Comparison of ENCODE assay signal across 9 cellular contexts in the genomic region with DNA sequence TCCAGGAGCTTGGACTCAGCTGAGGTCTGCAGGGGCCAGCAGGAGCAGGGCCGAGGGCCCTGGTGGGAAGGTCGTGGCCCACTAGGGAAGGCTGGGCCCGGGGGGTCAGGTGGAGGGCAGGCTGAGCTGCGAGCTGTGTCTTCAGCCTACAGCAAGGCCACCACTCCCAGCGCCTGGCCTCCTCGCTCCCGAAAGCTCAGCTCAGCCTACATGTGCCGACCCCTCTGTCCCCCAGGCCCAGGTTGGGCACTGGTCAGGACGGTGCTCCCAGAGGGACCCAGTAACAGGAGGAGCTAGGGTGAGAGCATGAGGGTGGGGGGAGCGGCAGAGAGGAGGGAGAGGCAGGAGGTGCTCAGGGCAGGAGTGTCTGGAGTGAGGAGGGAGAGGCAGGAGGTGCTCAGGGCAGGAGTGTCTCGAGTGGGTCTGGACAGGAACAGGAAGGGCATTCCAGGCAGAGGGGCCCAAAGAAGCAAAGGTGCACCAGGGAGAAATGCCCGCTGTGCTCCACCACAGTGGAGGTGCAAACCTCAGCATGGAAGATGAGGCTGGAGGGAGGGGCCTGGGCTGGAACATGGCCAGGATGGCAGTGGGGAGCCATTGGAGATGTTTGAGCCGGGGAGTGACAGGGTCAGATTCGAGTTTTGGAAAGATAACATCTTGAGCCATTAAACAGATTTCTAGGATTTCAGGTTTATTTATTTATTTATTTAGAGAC. TPM values are rescaled to one million over a fixed set of nuclear protein-coding genes. Genes with fewer than 3 reads are reported as not detected.
DNase-seq lines count a peak whose midpoint lies in the region; ATAC-seq, FAIRE-seq and TF ChIP-seq lines count a peak whose summit lies in the region.
"Had no signal": no experiment of that assay in that cellular context is flagged by ENCODE, and none has a peak within 500 bp of the region (broad histone marks: within the 10 kb centered on the region; RNA-seq: fewer than 3 reads in every experiment).

No MANE protein-coding gene starts in this region.

- no peak for ATAC-seq in HG03520 (IDR thresholded peaks at IDR 0.05; ENCODE audit: unreplicated experiment)

- H3K27me3 ChIP-seq in BLaER1 (no peaks in the 10 kb centered on the region), NT2/D1 (ENCODE audit: insufficient read depth, insufficient read length) (peaks cover 7% of the 10 kb centered on the region), endocrine pancreas (ENCODE audit: control insufficient read depth, insufficient read depth, low read length) (no peaks in the 10 kb centered on the region), neuron (ENCODE audit: insufficient read depth, low read length) (peaks cover 61% of the 10 kb centered on the region)

- peak overlapping the region; percentile 97 for H3K4me2 ChIP-seq in BLaER1

- H3K36me3 ChIP-seq in BLaER1 (peaks cover 34% of the 10 kb centered on the region), NT2/D1 (ENCODE audit: insufficient read depth, insufficient read length, low read length) (no peaks in the 10 kb centered on the region), endocrine pancreas (ENCODE audit: control insufficient read depth, insufficient read depth, low read length) (no peaks in the 10 kb centered on the region), neuron (ENCODE audit: insufficient read depth, low read length) (no peaks in the 10 kb centered on the region)

- H3K4me1 ChIP-seq in BLaER1: peaks cover 77% of the 10 kb centered on the region
- peaks cover 26% of the 10 kb centered on the region for H3K4me1 ChIP-seq in NT2/D1 (ENCODE audit: insufficient read depth, insufficient read length)
- H3K4me1 ChIP-seq in endocrine pancreas (ENCODE audit: control insufficient read depth, insufficient read depth, low read length): no peaks in the 10 kb centered on the region
- H3K4me1 ChIP-seq in neuron (ENCODE audit: insufficient read depth, low read length): no peaks in the 10 kb centered on the region

- peak overlapping the region; percentile 77 for H3K4me3 ChIP-seq in BLaER1
- H3K4me3 ChIP-seq in NT2/D1 (ENCODE audit: insufficient read length, low read depth): peak overlapping the region; percentile 23
- no peak overlapping the region for H3K4me3 ChIP-seq in endocrine pancreas (ENCODE audit: control insufficient read depth, insufficient read depth, low read length)
- H3K4me3 ChIP-seq in neuron (ENCODE audit: low read length): peak overlapping the region; percentile 17

- peak overlapping the region; percentile 83 for H3K9ac ChIP-seq in BLaER1
- peak overlapping the region; percentile 54 for H3K9ac ChIP-seq in NT2/D1 (ENCODE audit: insufficient read length, low read depth)
- peak overlapping the region; percentile 10 for H3K9ac ChIP-seq in endocrine pancreas (ENCODE audit: control insufficient read depth, insufficient read depth, low read length)

- H2AFZ ChIP-seq in neuron (ENCODE audit: low read depth, low read length): no peak overlapping the region

- TF ChIP-seq POLR2A in GM12892 (IDR thresholded peaks at IDR 0.05; ENCODE audit: low read depth, low read length): no peak

- DNase-seq in NT2/D1 (ENCODE audit: low read depth, low spot score): no peak
- no peak for DNase-seq in NCI-H2081 treated with DMSO at 0.1 percent for 48 hours (lab: John Stamatoyannopoulos, UW)
- no peak for DNase-seq in GM12892 (ENCODE audit: insufficient read length)
- DNase-seq in cerebellar nuclear complex (lab: John Stamatoyannopoulos, UW): no peak
- DNase-seq: NCI-H2029 treated with DMSO at 0.1 percent for 48 hours had no signal

- H4K20me1 ChIP-seq in BLaER1: peaks cover 62% of the 10 kb centered on the region

- H3K27ac ChIP-seq in BLaER1: peak overlapping the region; percentile 88

- no peak for FAIRE-seq in GM12892 (lab: Jason Lieb, UNC)

- H3K9me3 ChIP-seq in BLaER1 (peaks cover 9% of the 10 kb centered on the region; the same call in 1 of the 2 replicates), NT2/D1 (ENCODE audit: insufficient read depth, low read length) (peaks cover 2% of the 10 kb centered on the region; the same call in 1 of the 2 replicates), endocrine pancreas (ENCODE audit: control insufficient read depth, low read length) (no peaks in the 10 kb centered on the region), neuron (ENCODE audit: low read length) (peaks cover 9% of the 10 kb centered on the region)

RNA-seq across cellular contexts. Expression of gene GPR132, which starts 29.1 kb away (rescaled TPM):
- polyA plus RNA-seq in GM12892 (2012; ENCODE audit: missing spikeins): 13.8 TPM

Comparison
In these comparisons a context has a peak if more than half of its experiments do, and no peak if none do; other contexts are left out.
1. H3K9ac ChIP-seq: peak in every context shown above with its lines; median percentile 83 in BLaER1; 54 in NT2/D1; 10 in endocrine pancreas.